Comparison of ENCODE assay signal across 33 cellular contexts in the genomic region with DNA sequence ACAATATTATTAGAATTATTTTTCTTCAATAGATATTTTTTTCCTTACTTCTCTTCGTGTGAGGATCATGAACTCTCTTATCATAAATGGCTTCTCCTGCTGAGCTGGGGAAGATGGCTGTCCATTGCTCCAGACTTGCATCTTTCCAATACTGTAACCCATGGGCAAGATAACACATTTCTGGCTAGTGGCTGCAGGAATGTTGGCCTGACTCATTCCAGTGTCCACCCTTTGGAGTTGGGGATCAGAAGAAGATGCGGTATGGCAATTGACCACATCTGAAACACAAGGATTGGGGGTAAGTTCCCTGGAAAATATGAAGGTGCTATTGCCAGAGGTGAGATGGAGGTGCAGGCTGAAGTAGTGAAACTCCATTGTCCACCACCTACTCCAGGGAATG.
DNase-seq lines count a peak whose midpoint lies in the region; ATAC-seq and TF ChIP-seq lines count a peak whose summit lies in the region.
"Had no signal": no experiment of that assay in that cellular context is flagged by ENCODE, and none has a peak within 500 bp of the region (broad histone marks: within the 10 kb centered on the region; RNA-seq: fewer than 3 reads in every experiment).

No MANE protein-coding gene starts in this region.

- no peak overlapping the region for H3K56ac ChIP-seq in H9 (ENCODE audit: insufficient read length, low read depth, low read length)

- H3K4me3 ChIP-seq in uterus (no peak overlapping the region), heart right ventricle (no peak overlapping the region)
- H3K4me3 ChIP-seq: dorsolateral prefrontal cortex, esophagus squamous epithelium, gastroesophageal sphincter, left lung, vagina had no signal

- ATAC-seq in heart right ventricle, result no peak
- ATAC-seq: gastroesophageal sphincter, left lung, Panc1, right cardiac atrium had no signal

- no peaks in the 10 kb centered on the region for H3K36me3 Mint-ChIP-seq in H9 (ENCODE audit: insufficient read depth in 1 of 3, low read depth in 3 of 3)
- H3K36me3 Mint-ChIP-seq: activated CD4-positive, alpha-beta memory T cell treated with anti-CD3 and anti-CD28 coated beads for 36 hours; brain; CD4-positive, alpha-beta memory T cell; immature natural killer cell had no signal

- no CpG with 5 or more reads among the region's 2 CpGs for WGBS in H9 (ENCODE audit: extremely low coverage, insufficient read length, low lambda C conversion rate)
- 79 to 80% methylated on average over 2 of the region's 2 CpGs for WGBS in heart right ventricle, 2 donors

- no peaks in the 10 kb centered on the region for H3K9me3 Mint-ChIP-seq in H9
- H3K9me3 Mint-ChIP-seq: activated CD4-positive, alpha-beta memory T cell treated with anti-CD3 and anti-CD28 coated beads for 36 hours; brain; immature natural killer cell; stimulated activated naive CD8-positive, alpha-beta T cell treated with anti-CD3 and anti-CD28 coated beads, Interleukin-15, Interleukin-2, amounts not matched to agents 100 ng/mL and 50 ng/mL, for 24 hours had no signal

- no peak overlapping the region for H3K18ac ChIP-seq in H9 (ENCODE audit: insufficient read length, low read depth, low read length)

- H3K9ac ChIP-seq in H9 (ENCODE audit: extremely low read depth, insufficient read length, low read length), result no peak overlapping the region
- H3K9ac ChIP-seq: KMS-11 had no signal

- no peak overlapping the region for H2AK5ac ChIP-seq in H9 (ENCODE audit: insufficient read length, low read length)

- H4K20me1 ChIP-seq in H9 (ENCODE audit: control insufficient read depth, insufficient read depth, insufficient read length), result no peaks in the 10 kb centered on the region

- no peak overlapping the region for H3K27ac ChIP-seq in H9 (ENCODE audit: insufficient read length, low read depth, low read length)
- no peak overlapping the region for H3K27ac ChIP-seq in uterus
- H3K27ac ChIP-seq in heart right ventricle, result no peak overlapping the region
- H3K27ac ChIP-seq: dorsolateral prefrontal cortex, esophagus squamous epithelium, gastroesophageal sphincter, KMS-11, left lung, vagina had no signal

- no peak overlapping the region for H2BK20ac ChIP-seq in H9 (ENCODE audit: low read depth, low read length, poor library complexity, severe bottlenecking)

- no peaks in the 10 kb centered on the region for H3K36me3 ChIP-seq in uterus
- H3K36me3 ChIP-seq in heart right ventricle, result no peaks in the 10 kb centered on the region
- H3K36me3 ChIP-seq: esophagus squamous epithelium, gastroesophageal sphincter, left lung, vagina had no signal

- H2BK5ac ChIP-seq in H9 (ENCODE audit: insufficient read length, low read length), result peak overlapping the region; percentile 64

- H3T11ph ChIP-seq in H9 (ENCODE audit: low read length), result no peak overlapping the region

- H4K91ac ChIP-seq in H9 (ENCODE audit: insufficient read length, low read depth, low read length), result no peak overlapping the region

- H3K79me1 ChIP-seq in H9 (ENCODE audit: insufficient read depth, low read depth, low read length, poor library complexity, severe bottlenecking), result no peaks in the 10 kb centered on the region

- H3K27me3 Mint-ChIP-seq in H9 (ENCODE audit: low read depth), result no peaks in the 10 kb centered on the region
- H3K27me3 Mint-ChIP-seq: activated CD4-positive, alpha-beta memory T cell treated with anti-CD3 and anti-CD28 coated beads for 36 hours; CD4-positive, alpha-beta memory T cell; stimulated activated naive CD8-positive, alpha-beta T cell treated with anti-CD3 and anti-CD28 coated beads, Interleukin-15, Interleukin-2, amounts not matched to agents 100 ng/mL and 50 ng/mL, for 24 hours had no signal

- H4K5ac ChIP-seq in H9 (ENCODE audit: insufficient read length, low read depth, low read length), result no peak overlapping the region

- H3K79me2 ChIP-seq in H9 (ENCODE audit: insufficient read depth, low read length), result no peaks in the 10 kb centered on the region

- H3K14ac ChIP-seq in H9 (ENCODE audit: insufficient read depth, low read length), result no peak overlapping the region

- H3K27ac Mint-ChIP-seq in H9, result no peak overlapping the region
- H3K27ac Mint-ChIP-seq: activated CD4-positive, alpha-beta memory T cell treated with anti-CD3 and anti-CD28 coated beads for 36 hours; B cell; brain; CD4-positive, alpha-beta memory T cell; immature natural killer cell; stimulated activated naive CD8-positive, alpha-beta T cell treated with anti-CD3 and anti-CD28 coated beads, Interleukin-15, Interleukin-2, amounts not matched to agents 100 ng/mL and 50 ng/mL, for 24 hours had no signal

- no peak overlapping the region for H3K4me3 Mint-ChIP-seq in H9
- H3K4me3 Mint-ChIP-seq: activated CD4-positive, alpha-beta memory T cell treated with anti-CD3 and anti-CD28 coated beads for 36 hours; B cell; brain; CD4-positive, alpha-beta memory T cell; immature natural killer cell; stimulated activated naive CD8-positive, alpha-beta T cell treated with anti-CD3 and anti-CD28 coated beads, Interleukin-15, Interleukin-2, amounts not matched to agents 100 ng/mL and 50 ng/mL, for 24 hours had no signal

- intact Hi-C loops in uterus (cut with DNase I; ENCODE audit: low total_unique reads) (no loop called here), heart right ventricle (cut with DNase I) (loop anchor here in 1 of 10 donors (10.0 kb wide), 1 partner anchor 194 kb away; no protein-coding TSS in a partner anchor)

- peaks cover 2% of the 10 kb centered on the region; the same call in 1 of the 2 replicates for H3K4me1 ChIP-seq in H9 (ENCODE audit: insufficient read depth, low read length)
- no peaks in the 10 kb centered on the region for H3K4me1 ChIP-seq in uterus
- H3K4me1 ChIP-seq in heart right ventricle, result peaks cover 0 to 10% (median 0%) of the 10 kb centered on the region in 9 donors
- H3K4me1 ChIP-seq: esophagus squamous epithelium, gastroesophageal sphincter, left lung, vagina had no signal

- H2BK120ac ChIP-seq in H9 (ENCODE audit: low read depth, low read length, poor library complexity, severe bottlenecking), result no peak overlapping the region

- no peak for TF ChIP-seq POLR2A in uterus (IDR thresholded peaks at IDR 0.05)

- no peak overlapping the region for H3K23ac ChIP-seq in H9 (ENCODE audit: insufficient read length, low read depth, low read length)

- no peak overlapping the region for H4K8ac ChIP-seq in H9 (replicated peaks; ENCODE audit: insufficient read length, low read depth, low read length)

- H3K27me3 ChIP-seq in H9 (ENCODE audit: insufficient read depth, low read length), result no peaks in the 10 kb centered on the region
- no peaks in the 10 kb centered on the region for H3K27me3 ChIP-seq in uterus
- H3K27me3 ChIP-seq in heart right ventricle, result no peaks in the 10 kb centered on the region
- H3K27me3 ChIP-seq: dorsolateral prefrontal cortex, esophagus squamous epithelium, gastroesophageal sphincter, left lung, vagina had no signal

- H2AFZ ChIP-seq in H9 (ENCODE audit: low read length), result no peak overlapping the region

- H3K9me3 ChIP-seq in H9 (ENCODE audit: control insufficient read depth, low read depth, low read length) (no peaks in the 10 kb centered on the region), uterus (no peaks in the 10 kb centered on the region), heart right ventricle (no peaks in the 10 kb centered on the region)
- H3K9me3 ChIP-seq: esophagus squamous epithelium, gastroesophageal sphincter, left lung, vagina had no signal

- peaks cover 6 to 7% of the 10 kb centered on the region in 2 experiments; a peak in 3 of 4 replicates for H3K4me1 Mint-ChIP-seq in H9
- H3K4me1 Mint-ChIP-seq: B cell; CD4-positive, alpha-beta memory T cell; immature natural killer cell had no signal

- no peak overlapping the region for H3K4me2 ChIP-seq in H9 (ENCODE audit: insufficient read depth, insufficient read length, low read length)
- H3K4me2 ChIP-seq: KMS-11 had no signal

- DNase-seq in AG08395 (ENCODE audit: low spot score), result peak; percentile 49
- no peak for DNase-seq in H9
- peak; percentile 87 for DNase-seq in NCI-H226
- DNase-seq in glomerular visceral epithelial cell (ENCODE audit: extremely low spot score), result peak; percentile 39
- no peak for DNase-seq in GM10266 (ENCODE audit: extremely low spot score)
- DNase-seq in uterus, result no peak
- no peak for DNase-seq in heart right ventricle
- no peak for DNase-seq in NCI-H524 (lab: John Stamatoyannopoulos, UW)
- DNase-seq: activated CD4-positive, alpha-beta memory T cell treated with anti-CD3 and anti-CD28 coated beads for 36 hours; activated CD4-positive, alpha-beta T cell treated with anti-CD3 and anti-CD28 coated beads for 1 hour; activated CD8-positive, alpha-beta memory T cell treated with anti-CD3 and anti-CD28 coated beads, Interleukin-2, amount 50 U/mL, for 4 hours; activated naive CD4-positive, alpha-beta T cell treated with Interleukin-2 at 50 U/mL for 16 hours; CD4-positive, alpha-beta memory T cell; dorsolateral prefrontal cortex; esophagus squamous epithelium; hypothalamus; immature natural killer cell; left lung; mesendoderm; NCI-H1417 treated with DMSO at 0.1 percent for 48 hours; NCI-H2081; NCI-H345; NCI-H748 treated with DMSO at 0.1 percent for 48 hours; right cardiac atrium; SHP77; stimulated activated CD4-positive, alpha-beta T cell treated with anti-CD3 and anti-CD28 coated beads, Interleukin-2, amount 100 ng/mL, for 24 hours had no signal

- H2BK15ac ChIP-seq in H9 (ENCODE audit: low read depth, low read length), result no peak overlapping the region

- TF ChIP-seq CTCF in H9 (conservative IDR thresholded peaks at IDR 0.05) (no peak), GM10266 (IDR thresholded peaks at IDR 0.05; ENCODE audit: control insufficient read depth, insufficient read depth, low read depth, missing control alignments) (no peak), uterus (IDR thresholded peaks at IDR 0.05) (no peak), heart right ventricle (IDR thresholded peaks at IDR 0.05) (no peak)

- H2BK12ac ChIP-seq in H9 (ENCODE audit: insufficient read length, low read depth, low read length), result no peak overlapping the region

- H3K23me2 ChIP-seq in H9 (ENCODE audit: insufficient read length, low read depth, low read length, poor library complexity, severe bottlenecking), result peaks cover 2% of the 10 kb centered on the region

- H3K4ac ChIP-seq in H9 (ENCODE audit: low read depth, low read length), result no peak overlapping the region

Comparison
In these comparisons a context has a peak if more than half of its experiments do, and no peak if none do; other contexts are left out.
1. DNase-seq: peak in AG08395 (single experiment), NCI-H226 (single experiment) and glomerular visceral epithelial cell (single experiment); none in H9 (single experiment), GM10266 (single experiment), uterus (0 of 2), heart right ventricle (0 of 2) and NCI-H524 (0 of 2).